ENCODE assay signal across 17 cellular contexts in genomic region chr1:23756676-23757075, GRCh38. TPM values are rescaled to one million over a fixed set of nuclear protein-coding genes. Genes with fewer than 3 reads are reported as not detected.
DNase-seq lines count a peak whose midpoint lies in the region; ATAC-seq and TF ChIP-seq lines count a peak whose summit lies in the region.
"Had no signal": no experiment of that assay in that cellular context is flagged by ENCODE, and none has a peak within 500 bp of the region (broad histone marks: within the 10 kb centered on the region; RNA-seq: fewer than 3 reads in every experiment).

No MANE protein-coding gene starts in this region.

- ATAC-seq in Panc1: peak; percentile 58
- no peak for ATAC-seq in GM23338
- ATAC-seq: activated T-helper 17 cell treated with anti-CD3 and anti-CD28 coated beads, Interleukin-2, amount 50 U/mL, for 72 hours; body of pancreas had no signal

- CTCF ChIA-PET in Panc1 (lab: Charles Lee): interaction anchor here (0.6 kb wide), 1 partner anchor 13 kb away, joined by 4 read pairs; no protein-coding TSS in a partner anchor

- H3K27me3 ChIP-seq in Panc1 (ENCODE audit: control insufficient read depth, insufficient read depth, low read length) (no peaks in the 10 kb centered on the region), mesenchymal stem cell (ENCODE audit: control insufficient read depth in 1 of 2, insufficient read depth in 1 of 2, low read length in 2 of 2) (no peaks in the 10 kb centered on the region), mesendoderm (ENCODE audit: insufficient read depth, low read length, poor library complexity) (no peaks in the 10 kb centered on the region), GM23338 (ENCODE audit: insufficient read depth) (no peaks in the 10 kb centered on the region), osteoblast (ENCODE audit: insufficient read depth, low read length) (no peaks in the 10 kb centered on the region)
- H3K27me3 ChIP-seq: body of pancreas had no signal

- H3F3A ChIP-seq in GM23338 (replicated peaks; ENCODE audit: low read depth): peaks cover 7% of the 10 kb centered on the region; the same call in 1 of the 2 replicates

- H3K56ac ChIP-seq in mesendoderm (ENCODE audit: low read length): no peak overlapping the region

- H2AFZ ChIP-seq in mesenchymal stem cell (ENCODE audit: low read depth, low read length) (no peak overlapping the region), GM23338 (no peak overlapping the region), osteoblast (ENCODE audit: low read length) (no peak overlapping the region)

- peaks cover 22% of the 10 kb centered on the region for H4K20me1 ChIP-seq in GM23338 (replicated peaks; ENCODE audit: insufficient read depth)
- peaks cover 61% of the 10 kb centered on the region for H4K20me1 ChIP-seq in osteoblast (ENCODE audit: insufficient read depth, low read length)

- no peaks in the 10 kb centered on the region for H3K4me1 Mint-ChIP-seq in GM23338
- H3K4me1 Mint-ChIP-seq: activated T-helper 17 cell treated with anti-CD3 and anti-CD28 coated beads, Interleukin-2, amount 50 U/mL, for 72 hours had no signal

- H3K4me2 ChIP-seq in mesenchymal stem cell (ENCODE audit: low read length, poor library complexity, severe bottlenecking): no peak overlapping the region
- no peak overlapping the region for H3K4me2 ChIP-seq in mesendoderm (ENCODE audit: low read length)
- no peak overlapping the region for H3K4me2 ChIP-seq in GM23338
- H3K4me2 ChIP-seq in osteoblast (ENCODE audit: insufficient read depth, low read length): no peak overlapping the region

- no peak overlapping the region for H3K4ac ChIP-seq in mesenchymal stem cell (ENCODE audit: low read depth in 1 of 2, low read length in 2 of 2)
- H3K4ac ChIP-seq in mesendoderm (ENCODE audit: low read depth, low read length): no peak overlapping the region

- H3K79me2 ChIP-seq in mesendoderm (ENCODE audit: control insufficient read depth, insufficient read depth, low read length) (no peaks in the 10 kb centered on the region), GM23338 (replicated peaks; ENCODE audit: insufficient read depth) (peaks cover 11% of the 10 kb centered on the region), osteoblast (ENCODE audit: insufficient read depth, low read length) (peaks cover 53% of the 10 kb centered on the region)

- H2BK5ac ChIP-seq in mesenchymal stem cell (ENCODE audit: low read depth, low read length, poor library complexity, severe bottlenecking): no peak overlapping the region
- H2BK5ac ChIP-seq in mesendoderm (ENCODE audit: low read length): no peak overlapping the region

- no peak overlapping the region for H3K4me3 ChIP-seq in Panc1 (ENCODE audit: low read depth in 2 of 2, low read length in 2 of 2)
- no peak overlapping the region for H3K4me3 ChIP-seq in choroid plexus epithelial cell (ENCODE audit: low read depth, low read length)
- no peak overlapping the region for H3K4me3 ChIP-seq in mesenchymal stem cell (ENCODE audit: insufficient read depth in 1 of 2, low read depth in 1 of 2, low read length in 2 of 2)
- H3K4me3 ChIP-seq in mesendoderm (ENCODE audit: low read length): no peak overlapping the region
- no peak overlapping the region for H3K4me3 ChIP-seq in GM23338
- H3K4me3 ChIP-seq in osteoblast (ENCODE audit: insufficient read depth, low read length): no peak overlapping the region
- H3K4me3 ChIP-seq: body of pancreas, thoracic aorta had no signal

- H3K79me1 ChIP-seq in mesenchymal stem cell (replicated peaks; ENCODE audit: low read length, poor library complexity, severe bottlenecking) (peaks cover 35% of the 10 kb centered on the region), mesendoderm (ENCODE audit: low read length) (peaks cover 6% of the 10 kb centered on the region)

- H4K8ac ChIP-seq in mesenchymal stem cell (ENCODE audit: low read length): no peak overlapping the region
- H4K8ac ChIP-seq in mesendoderm (ENCODE audit: low read depth, low read length): no peak overlapping the region

- no peaks in the 10 kb centered on the region for H3K9me3 Mint-ChIP-seq in GM23338
- H3K9me3 Mint-ChIP-seq: activated T-helper 17 cell treated with anti-CD3 and anti-CD28 coated beads, Interleukin-2, amount 50 U/mL, for 72 hours; memory B cell had no signal

- no peak overlapping the region for H2BK12ac ChIP-seq in mesenchymal stem cell (ENCODE audit: low read length in 2 of 2)

- H3K27me3 Mint-ChIP-seq in GM23338 (ENCODE audit: insufficient read depth, low read depth, poor library complexity): peaks cover 9% of the 10 kb centered on the region
- H3K27me3 Mint-ChIP-seq: activated T-helper 17 cell treated with anti-CD3 and anti-CD28 coated beads, Interleukin-2, amount 50 U/mL, for 72 hours; memory B cell had no signal

- no peaks in the 10 kb centered on the region for H3K9me3 ChIP-seq in Panc1 (ENCODE audit: control insufficient read depth, insufficient read depth, low read depth, low read length)
- no peaks in the 10 kb centered on the region for H3K9me3 ChIP-seq in mesenchymal stem cell (ENCODE audit: control insufficient read depth, low read length)
- no peaks in the 10 kb centered on the region for H3K9me3 ChIP-seq in osteoblast (ENCODE audit: low read depth, low read length)
- H3K9me3 ChIP-seq: body of pancreas, thoracic aorta had no signal

- DNase-seq in GM04504 (ENCODE audit: low read depth) (peak; percentile 32), Panc1 (ENCODE audit: low read depth, low spot score) (no peak), choroid plexus epithelial cell (ENCODE audit: low read depth) (peak; percentile 88), mesenchymal stem cell (peak; percentile 69), mesendoderm (no peak), GM23338 (ENCODE audit: low spot score) (no peak), osteoblast (ENCODE audit: insufficient read length, low spot score, missing footprints) (no peak), caudate nucleus (lab: John Stamatoyannopoulos, UW) (no peak)
- DNase-seq: activated CD4-positive, alpha-beta T cell treated with anti-CD3 and anti-CD28 coated beads for 48 hours; body of pancreas; Kasumi-1; NCI-H2081; occipital lobe; stimulated activated CD4-positive, alpha-beta T cell treated with anti-CD3 and anti-CD28 coated beads, Interleukin-12 subunit alpha, Interleukin-12 subunit beta, amount 100 ng/mL, for 4 hours had no signal

- in situ Hi-C loops in Panc1 (cut with HindIII; ENCODE audit: low pct_unique_long_range_greater_than_20kb, low sequenced_read_pairs): no loop called here

- H2AK5ac ChIP-seq in mesenchymal stem cell (ENCODE audit: low read length, severe bottlenecking): no peak overlapping the region
- no peak overlapping the region for H2AK5ac ChIP-seq in mesendoderm (ENCODE audit: low read length)

- H4K91ac ChIP-seq in mesenchymal stem cell (ENCODE audit: low read length): no peak overlapping the region

- H3K18ac ChIP-seq in mesenchymal stem cell (ENCODE audit: low read depth in 1 of 2, low read length in 2 of 2): no peak overlapping the region
- no peak overlapping the region for H3K18ac ChIP-seq in mesendoderm (ENCODE audit: low read length)

- H3K27ac ChIP-seq in Panc1 (ENCODE audit: low read length): no peak overlapping the region
- peak overlapping the region; percentile 66 for H3K27ac ChIP-seq in mesenchymal stem cell (ENCODE audit: low read length, poor library complexity, severe bottlenecking)
- no peak overlapping the region for H3K27ac ChIP-seq in mesendoderm (ENCODE audit: low read depth, low read length)
- H3K27ac ChIP-seq in GM23338 (ENCODE audit: low read depth): no peak overlapping the region
- no peak overlapping the region for H3K27ac ChIP-seq in osteoblast (ENCODE audit: low read depth, low read length)
- no peak overlapping the region for H3K27ac ChIP-seq in caudate nucleus (ENCODE audit: low read depth, low read length)
- H3K27ac ChIP-seq: body of pancreas, thoracic aorta had no signal

- intact Hi-C loops in Panc1 (cut with micrococcal nuclease; ENCODE audit: unreplicated experiment): no loop called here

- no peaks in the 10 kb centered on the region for H3K4me1 ChIP-seq in Panc1 (ENCODE audit: control insufficient read depth, insufficient read depth, low read length)
- H3K4me1 ChIP-seq in mesenchymal stem cell (ENCODE audit: control insufficient read depth, insufficient read depth, low read depth, low read length): peaks cover 13% of the 10 kb centered on the region
- no peaks in the 10 kb centered on the region for H3K4me1 ChIP-seq in mesendoderm (ENCODE audit: control insufficient read depth, low read depth, low read length)
- H3K4me1 ChIP-seq in GM23338 (ENCODE audit: insufficient read depth): no peaks in the 10 kb centered on the region
- peaks cover 16% of the 10 kb centered on the region for H3K4me1 ChIP-seq in osteoblast (ENCODE audit: insufficient read depth, low read length)

- no peak overlapping the region for H3K14ac ChIP-seq in mesenchymal stem cell (ENCODE audit: low read length in 2 of 2)

- POLR2A ChIA-PET in Panc1 (lab: Charles Lee): no interaction called here

- H3K36me3 Mint-ChIP-seq in GM23338 (ENCODE audit: low read depth): peaks cover 94% of the 10 kb centered on the region

- H3K4me3 Mint-ChIP-seq in GM23338: no peak overlapping the region
- H3K4me3 Mint-ChIP-seq: activated T-helper 17 cell treated with anti-CD3 and anti-CD28 coated beads, Interleukin-2, amount 50 U/mL, for 72 hours; memory B cell had no signal

- 92% methylated on average over 3 of the region's 3 CpGs for WGBS in mesenchymal stem cell
- no CpG with 5 or more reads among the region's 3 CpGs for WGBS in mesendoderm (ENCODE audit: extremely low coverage, insufficient coverage, low lambda C conversion rate)

- no peak overlapping the region for H3K27ac Mint-ChIP-seq in GM23338
- H3K27ac Mint-ChIP-seq: activated T-helper 17 cell treated with anti-CD3 and anti-CD28 coated beads, Interleukin-2, amount 50 U/mL, for 72 hours; memory B cell had no signal

- BruUV-seq in Panc1 (replicated peaks; lab: Mats Ljungman, UMichigan): no TSS peak

- H3K9me2 ChIP-seq in GM23338 (ENCODE audit: insufficient read depth): no peaks in the 10 kb centered on the region

- no peak overlapping the region for H3K23ac ChIP-seq in mesenchymal stem cell (ENCODE audit: low read length in 2 of 2)
- no peak overlapping the region for H3K23ac ChIP-seq in mesendoderm (ENCODE audit: low read length)

- H4K5ac ChIP-seq in mesendoderm (ENCODE audit: low read length): no peak overlapping the region

- H2BK15ac ChIP-seq in mesenchymal stem cell (ENCODE audit: low read depth, poor library complexity, severe bottlenecking) (no peak overlapping the region), mesendoderm (replicated peaks; ENCODE audit: low read depth) (no peak overlapping the region)

- TF ChIP-seq CTCF in Panc1 (IDR thresholded peaks at IDR 0.05) (no peak), choroid plexus epithelial cell (conservative IDR thresholded peaks at IDR 0.05; ENCODE audit: low read depth, low read length) (no peak), GM23338 (conservative IDR thresholded peaks at IDR 0.05; ENCODE audit: low read depth in 2 of 2) (no peak), osteoblast (IDR thresholded peaks at IDR 0.05; ENCODE audit: extremely low read depth, low read depth, low read length) (no peak)

- H2BK120ac ChIP-seq in mesenchymal stem cell (ENCODE audit: low read depth, low read length) (no peak overlapping the region), mesendoderm (ENCODE audit: low read depth, low read length) (no peak overlapping the region)

- H3K36me3 ChIP-seq in Panc1 (ENCODE audit: control insufficient read depth, insufficient read depth, low read length) (peaks cover 41% of the 10 kb centered on the region), mesenchymal stem cell (ENCODE audit: control insufficient read depth in 1 of 2, insufficient read depth in 2 of 2, low read depth in 1 of 2, low read length in 2 of 2) (peaks cover 72 to 96% of the 10 kb centered on the region in 2 experiments), mesendoderm (ENCODE audit: control insufficient read depth, insufficient read depth, low read length) (peaks cover 43% of the 10 kb centered on the region), GM23338 (ENCODE audit: insufficient read depth) (peaks cover 83% of the 10 kb centered on the region), osteoblast (ENCODE audit: insufficient read depth, low read length) (peaks cover 91% of the 10 kb centered on the region)

- no peak overlapping the region for H3K9ac ChIP-seq in mesenchymal stem cell (ENCODE audit: low read length)
- H3K9ac ChIP-seq in mesendoderm (ENCODE audit: low read length): no peak overlapping the region

RNA-seq across cellular contexts. Expression of gene ELOA, which starts 13.4 kb away (rescaled TPM):
- total RNA-seq in Panc1 (2021; ENCODE audit: unreplicated experiment) (58.5 TPM), osteoblast (41.5 and 42.0 TPM in 2 replicates)
- 25.6 TPM for polyA plus RNA-seq in Panc1 (2012; ENCODE audit: insufficient read length)
- polyA plus RNA-seq in mesenchymal stem cell (2013, experiment 1 of 2): 29.3 TPM
- polyA plus RNA-seq in mesenchymal stem cell (2013, experiment 2 of 2): 28.1 TPM
- polyA plus RNA-seq in mesendoderm (2013, experiment 1 of 2): 50.4 TPM
- 51.3 TPM for polyA plus RNA-seq in mesendoderm (2013, experiment 2 of 2)
- total RNA-seq in GM23338 (2014; rRNA removed; shearing (Covaris generic)): 38.1 and 49.1 TPM in 2 replicates
- polyA plus RNA-seq in GM23338 (2016; fragmentation: Nextera tagmentation; extraction: Ambion mirVana): 55.7 and 57.7 TPM in 2 replicates

RNA-seq across cellular contexts. Expression of gene PITHD1, which starts 21.5 kb away (rescaled TPM):
- 48.9 TPM for total RNA-seq in Panc1 (2021; ENCODE audit: unreplicated experiment)
- 43.0 TPM for polyA plus RNA-seq in Panc1 (2012; ENCODE audit: insufficient read length)
- polyA plus RNA-seq in mesenchymal stem cell (2013, experiment 1 of 2): 16.0 TPM
- polyA plus RNA-seq in mesenchymal stem cell (2013, experiment 2 of 2): 16.3 TPM
- 34.0 TPM for polyA plus RNA-seq in mesendoderm (2013, experiment 1 of 2)
- polyA plus RNA-seq in mesendoderm (2013, experiment 2 of 2): 34.8 TPM
- 90.7 and 99.0 TPM in 2 replicates for total RNA-seq in GM23338 (2014; rRNA removed; shearing (Covaris generic))
- 52.2 and 52.9 TPM in 2 replicates for polyA plus RNA-seq in GM23338 (2016; fragmentation: Nextera tagmentation; extraction: Ambion mirVana)
- 29.8 and 31.1 TPM in 2 replicates for total RNA-seq in osteoblast

RNA-seq across cellular contexts. Expression of gene LYPLA2, which starts 34.3 kb away (rescaled TPM):
- total RNA-seq in Panc1 (2021; ENCODE audit: unreplicated experiment) (82.9 TPM), osteoblast (28.3 and 36.9 TPM in 2 replicates)
- polyA plus RNA-seq in Panc1 (2012; ENCODE audit: insufficient read length): 106 TPM
- 62.5 TPM for polyA plus RNA-seq in mesenchymal stem cell (2013, experiment 1 of 2)
- 61.5 TPM for polyA plus RNA-seq in mesenchymal stem cell (2013, experiment 2 of 2)
- 107 TPM for polyA plus RNA-seq in mesendoderm (2013, experiment 1 of 2)
- 108 TPM for polyA plus RNA-seq in mesendoderm (2013, experiment 2 of 2)
- 180 and 204 TPM in 2 replicates for total RNA-seq in GM23338 (2014; rRNA removed; shearing (Covaris generic))
- polyA plus RNA-seq in GM23338 (2016; fragmentation: Nextera tagmentation; extraction: Ambion mirVana): 100 and 102 TPM in 2 replicates

RNA-seq across cellular contexts. Expression of gene GALE, which starts 43.9 kb away (rescaled TPM):
- 114 TPM for total RNA-seq in Panc1 (2021; ENCODE audit: unreplicated experiment)
- 112 TPM for polyA plus RNA-seq in Panc1 (2012; ENCODE audit: insufficient read length)
- 44.9 TPM for polyA plus RNA-seq in mesenchymal stem cell (2013, experiment 1 of 2)
- polyA plus RNA-seq in mesenchymal stem cell (2013, experiment 2 of 2): 45.0 TPM
- polyA plus RNA-seq in mesendoderm (2013, experiment 1 of 2): 19.1 TPM
- polyA plus RNA-seq in mesendoderm (2013, experiment 2 of 2): 20.7 TPM
- total RNA-seq in GM23338 (2014; rRNA removed; shearing (Covaris generic)): 31.7 and 34.6 TPM in 2 replicates
- 28.1 and 30.1 TPM in 2 replicates for polyA plus RNA-seq in GM23338 (2016; fragmentation: Nextera tagmentation; extraction: Ambion mirVana)
- 11.8 and 13.4 TPM in 2 replicates for total RNA-seq in osteoblast

Comparison
In these comparisons a context has a peak if more than half of its experiments do, and no peak if none do; other contexts are left out.
1. DNase-seq: peak in GM04504 (single experiment), choroid plexus epithelial cell (single experiment) and mesenchymal stem cell (single experiment); none in Panc1 (single experiment), mesendoderm (single experiment), GM23338 (single experiment), osteoblast (single experiment) and caudate nucleus (0 of 61).